21 cellular contexts compared by ENCODE assay signal in the genomic region with DNA sequence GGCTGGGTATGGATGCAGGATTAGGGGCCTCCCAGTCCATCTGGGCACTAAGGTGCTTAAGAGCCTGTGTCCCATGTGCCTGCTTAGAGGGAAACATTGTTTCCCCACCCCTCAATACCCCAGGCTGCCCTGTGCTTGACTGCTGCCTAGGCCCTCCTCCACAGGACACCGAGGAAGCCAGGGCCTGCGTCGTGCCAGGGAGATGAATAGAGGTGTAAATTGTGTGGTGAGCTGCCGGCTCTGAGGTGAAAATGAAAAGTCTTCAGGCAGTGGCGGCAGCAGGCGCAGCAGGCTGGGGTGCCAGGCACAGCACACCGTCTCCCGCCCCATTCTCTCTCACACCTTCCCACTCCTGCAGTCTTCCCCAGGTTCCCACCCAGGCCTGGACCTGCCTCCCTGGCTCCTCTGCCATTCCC. TPM values are rescaled to one million over a fixed set of nuclear protein-coding genes. Genes with fewer than 3 reads are reported as not detected.
DNase-seq lines count a peak whose midpoint lies in the region; ATAC-seq and TF ChIP-seq lines count a peak whose summit lies in the region.
"Had no signal": no experiment of that assay in that cellular context is flagged by ENCODE, and none has a peak within 500 bp of the region (broad histone marks: within the 10 kb centered on the region; RNA-seq: fewer than 3 reads in every experiment).

No MANE protein-coding gene starts in this region.

- no peak overlapping the region for H3K4me3 ChIP-seq in CD8-positive, alpha-beta memory T cell (ENCODE audit: low read length)
- H3K4me3 ChIP-seq in IMR-90 (ENCODE audit: insufficient read depth, low read depth, low read length) (no peak overlapping the region), dorsolateral prefrontal cortex (no peak overlapping the region), upper lobe of right lung (no peak overlapping the region), A673 (ENCODE audit: low read depth, low read length, poor library complexity, severe bottlenecking) (no peak overlapping the region)
- H3K4me3 ChIP-seq: Peyer's patch had no signal

- peaks cover 20% of the 10 kb centered on the region for H3K36me3 ChIP-seq in CD8-positive, alpha-beta memory T cell (ENCODE audit: insufficient read depth, low read length)
- peaks cover 32% of the 10 kb centered on the region for H3K36me3 ChIP-seq in IMR-90 (ENCODE audit: control insufficient read depth, insufficient read depth, low read length)
- H3K36me3 ChIP-seq in upper lobe of right lung = peaks cover 37% of the 10 kb centered on the region
- no peaks in the 10 kb centered on the region for H3K36me3 ChIP-seq in A673 (ENCODE audit: insufficient read depth, low read length, poor library complexity, severe bottlenecking)

- H3K36me3 Mint-ChIP-seq in CD8-positive, alpha-beta memory T cell = peaks cover 4 to 81% (median 8%) of the 10 kb centered on the region in 3 donors
- no peaks in the 10 kb centered on the region for H3K36me3 Mint-ChIP-seq in natural killer cell
- no peaks in the 10 kb centered on the region; the same call in 1 of the 2 replicates for H3K36me3 Mint-ChIP-seq in HFFc6 (ENCODE audit: low read depth)

- TF ChIP-seq CTCF in IMR-90 (conservative IDR thresholded peaks at IDR 0.05; ENCODE audit: low read depth, low read length) (no peak), dorsolateral prefrontal cortex (IDR thresholded peaks at IDR 0.05 in 54 of 56, conservative IDR thresholded peaks at IDR 0.05 in 2 of 56; ENCODE audit: low read depth in 1 of 56, partially characterized antibody in 56 of 56) (no peak), natural killer cell (IDR thresholded peaks at IDR 0.05) (no peak), HFFc6 (IDR thresholded peaks at IDR 0.05) (no peak), upper lobe of right lung (IDR thresholded peaks at IDR 0.05) (no peak), A673 (conservative IDR thresholded peaks at IDR 0.05; ENCODE audit: low read depth, low read length) (no peak)

- H3K79me1 ChIP-seq in IMR-90 (ENCODE audit: low read depth in 1 of 2, low read length in 2 of 2) = peaks cover 0 to 8% of the 10 kb centered on the region in 2 experiments; a peak in 2 of 4 replicates

- dilution Hi-C loops in IMR-90 (cut with HindIII; ENCODE audit: low sequenced_read_pairs, unreplicated experiment) = no loop called here

- peaks cover 1% of the 10 kb centered on the region; the same call in 1 of the 2 replicates for H3K9me1 ChIP-seq in IMR-90 (ENCODE audit: insufficient read depth, low read length)

- POLR2A ChIA-PET in CD8-positive, alpha-beta memory T cell (lab: Charles Lee) = no interaction called here
- POLR2A ChIA-PET in IMR-90 (lab: Charles Lee; ENCODE audit: unreplicated experiment) (no interaction called here), A673 (lab: Charles Lee; ENCODE audit: low non-redundant PET) (no interaction called here)

- H4K5ac ChIP-seq in IMR-90 (ENCODE audit: low read depth, low read length) = no peak overlapping the region

- H3K27ac Mint-ChIP-seq in CD8-positive, alpha-beta memory T cell = peak overlapping the region in 7 of 8 donors; percentile 46 to 95 (median 67)
- H3K27ac Mint-ChIP-seq in natural killer cell = peak overlapping the region; percentile 12 to 46
- H3K27ac Mint-ChIP-seq in HFFc6 = no peak overlapping the region

- no peak for TF ChIP-seq POLR2A in IMR-90 (IDR thresholded peaks at IDR 0.05; ENCODE audit: low read depth, low read length)

- H3K4me3 Mint-ChIP-seq in CD8-positive, alpha-beta memory T cell = peak overlapping the region in 1 of 7 donors; percentile 22
- H3K4me3 Mint-ChIP-seq in natural killer cell (no peak overlapping the region), HFFc6 (no peak overlapping the region)
- H3K4me3 Mint-ChIP-seq: CD4-positive, CD25-positive, alpha-beta regulatory T cell had no signal

- peaks cover 32% of the 10 kb centered on the region for H3K4me1 ChIP-seq in CD8-positive, alpha-beta memory T cell (ENCODE audit: insufficient read depth, low read length)
- H3K4me1 ChIP-seq in IMR-90 (ENCODE audit: control insufficient read depth, insufficient read depth, low read length) (no peaks in the 10 kb centered on the region; the same call in 1 of the 2 replicates), upper lobe of right lung (no peaks in the 10 kb centered on the region), A673 (ENCODE audit: insufficient read depth, low read length, poor library complexity, severe bottlenecking) (no peaks in the 10 kb centered on the region)
- H3K4me1 ChIP-seq: Caco-2, Peyer's patch had no signal

- H3K9me3 Mint-ChIP-seq in CD8-positive, alpha-beta memory T cell = no peaks in the 10 kb centered on the region
- no peaks in the 10 kb centered on the region for H3K9me3 Mint-ChIP-seq in natural killer cell
- no peaks in the 10 kb centered on the region for H3K9me3 Mint-ChIP-seq in HFFc6
- H3K9me3 Mint-ChIP-seq: CD4-positive, CD25-positive, alpha-beta regulatory T cell had no signal

- no TSS peak for BruUV-seq in IMR-90 (replicated peaks; lab: Mats Ljungman, UMichigan)
- no TSS peak for BruUV-seq in A673 (replicated peaks; lab: Mats Ljungman, UMichigan)

- peaks cover 28 to 64% (median 30%) of the 10 kb centered on the region in 3 donors for H3K4me1 Mint-ChIP-seq in CD8-positive, alpha-beta memory T cell
- peaks cover 14 to 47% of the 10 kb centered on the region in 2 donors for H3K4me1 Mint-ChIP-seq in natural killer cell
- peaks cover 16% of the 10 kb centered on the region for H3K4me1 Mint-ChIP-seq in HFFc6 (ENCODE audit: low read depth)

- no peak overlapping the region for H3K18ac ChIP-seq in IMR-90 (ENCODE audit: low read depth, low read length)

- ATAC-seq in IMR-90 (ENCODE audit: low read depth) = no peak
- peak in 2 of 3 donors; percentile 34 to 55 for ATAC-seq in natural killer cell
- ATAC-seq in upper lobe of right lung = no peak
- ATAC-seq in HG02678 (IDR thresholded peaks at IDR 0.05; ENCODE audit: unreplicated experiment) = no peak

- H3K56ac ChIP-seq in IMR-90 (ENCODE audit: extremely low read depth, insufficient read depth, low read length) = no peak overlapping the region

- intact Hi-C loops in IMR-90 (cut with micrococcal nuclease) (no loop called here), dorsolateral prefrontal cortex (cut with DNase I) (no loop called here), natural killer cell (cut with micrococcal nuclease) (no loop called here), upper lobe of right lung (cut with DNase I) (no loop called here), A673 (cut with micrococcal nuclease; ENCODE audit: unreplicated experiment) (no loop called here)

- no peak overlapping the region for H2BK120ac ChIP-seq in IMR-90 (ENCODE audit: low read depth, low read length)

- no peak overlapping the region for H4K8ac ChIP-seq in IMR-90 (ENCODE audit: low read depth in 2 of 2, low read length in 2 of 2)

- H2BK15ac ChIP-seq in IMR-90 (ENCODE audit: low read depth, low read length) = no peak overlapping the region

- no peak overlapping the region for H3K14ac ChIP-seq in IMR-90 (replicated peaks; ENCODE audit: low read depth, low read length)

- CTCF ChIA-PET in CD8-positive, alpha-beta memory T cell (lab: Charles Lee) = interaction anchor here (14.8 kb wide), 1 partner anchor 23 kb away, joined by 210 read pairs; the partner anchor contains the start of gene TEX264
- CTCF ChIA-PET in IMR-90 (lab: Yijun Ruan, JAX) = interaction anchor here (1.6 kb wide), 1 partner anchor 11 kb away, joined by 6 read pairs; no protein-coding TSS in a partner anchor
- CTCF ChIA-PET in A673 (lab: Charles Lee) = interaction anchor here (1.3 kb wide), 1 partner anchor 11 kb away, joined by 6 read pairs; no protein-coding TSS in a partner anchor

- H3K4me2 ChIP-seq in IMR-90 (ENCODE audit: low read depth, low read length) = no peak overlapping the region

- H3K27me3 ChIP-seq in CD8-positive, alpha-beta memory T cell (ENCODE audit: insufficient read depth, low read length, poor library complexity, severe bottlenecking) = no peaks in the 10 kb centered on the region
- H3K27me3 ChIP-seq in IMR-90 (ENCODE audit: control insufficient read depth, insufficient read depth, low read length) = no peaks in the 10 kb centered on the region
- no peaks in the 10 kb centered on the region for H3K27me3 ChIP-seq in dorsolateral prefrontal cortex
- no peaks in the 10 kb centered on the region for H3K27me3 ChIP-seq in upper lobe of right lung
- H3K27me3 ChIP-seq in A673 (replicated peaks; ENCODE audit: insufficient read depth, low read depth, low read length, poor library complexity) = no peaks in the 10 kb centered on the region
- H3K27me3 ChIP-seq: Peyer's patch had no signal

- no peak for TF ChIP-seq RAD21 in IMR-90 (IDR thresholded peaks at IDR 0.05; ENCODE audit: low read length)

- peaks cover 0 to 1% of the 10 kb centered on the region in 2 donors for H3K27me3 Mint-ChIP-seq in CD8-positive, alpha-beta memory T cell
- H3K27me3 Mint-ChIP-seq in natural killer cell (ENCODE audit: low read depth in 2 of 2) (no peaks in the 10 kb centered on the region), HFFc6 (ENCODE audit: insufficient read depth) (peaks cover 2% of the 10 kb centered on the region)
- H3K27me3 Mint-ChIP-seq: CD4-positive, CD25-positive, alpha-beta regulatory T cell had no signal

- H4K91ac ChIP-seq in IMR-90 (ENCODE audit: insufficient read depth, low read depth, low read length) = no peak overlapping the region

- no peak overlapping the region for H2AFZ ChIP-seq in IMR-90 (replicated peaks; ENCODE audit: low read length, poor library complexity)

- H2BK5ac ChIP-seq in IMR-90 (ENCODE audit: low read depth, low read length, poor library complexity, severe bottlenecking) = no peak overlapping the region

- H2BK20ac ChIP-seq in IMR-90 (ENCODE audit: low read depth, low read length) = no peak overlapping the region

- H3K4ac ChIP-seq in IMR-90 (ENCODE audit: low read depth, low read length) = no peak overlapping the region

- DNase-seq in CD8-positive, alpha-beta memory T cell = no peak
- no peak for DNase-seq in IMR-90
- DNase-seq in dorsolateral prefrontal cortex = peak in 4 of 10 donors; percentile 11 to 74 (median 43)
- DNase-seq in natural killer cell = no peak
- no peak for DNase-seq in HFFc6
- DNase-seq in upper lobe of right lung = no peak
- no peak for DNase-seq in A673 (ENCODE audit: low spot score)
- DNase-seq: Caco-2; CD4-positive, CD25-positive, alpha-beta regulatory T cell; DMS153; GOT3; Kasumi-1; NCI-H1417; NCI-H1694 treated with DMSO at 0.1 percent for 48 hours; NCI-H345; NCI-H524; NCI-H774; Peyer's patch had no signal

- no peak overlapping the region for H2AK5ac ChIP-seq in IMR-90 (ENCODE audit: low read depth, low read length)

- no peak overlapping the region for H3K23ac ChIP-seq in IMR-90 (ENCODE audit: low read depth, low read length)

- WGBS in IMR-90 (ENCODE audit: extremely low coverage in 2 of 2, insufficient read length in 1 of 2), 2 experiments = 92% methylated on average over 2 of the region's 8 CpGs; no CpG with 5 or more reads in 1 of the 2 experiments

- no peaks in the 10 kb centered on the region for H3K9me3 ChIP-seq in CD8-positive, alpha-beta memory T cell (ENCODE audit: low read length)
- H3K9me3 ChIP-seq in IMR-90 (ENCODE audit: control insufficient read depth, insufficient read depth, low read length) (no peaks in the 10 kb centered on the region), upper lobe of right lung (no peaks in the 10 kb centered on the region), A673 (ENCODE audit: low read depth, low read length, poor library complexity, severe bottlenecking) (no peaks in the 10 kb centered on the region)
- H3K9me3 ChIP-seq: Caco-2, Peyer's patch had no signal

- in situ Hi-C loops in IMR-90 (cut with MboI; ENCODE audit: low sequenced_read_pairs) = loop anchor here (25.0 kb wide), 1 partner anchor 1081 kb away; the partner anchor contains the start of genes CISH and MAPKAPK3

- peak overlapping the region; percentile 55 for H2AK9ac ChIP-seq in IMR-90 (replicated peaks; ENCODE audit: low read depth, low read length, poor library complexity)

- peaks cover 1% of the 10 kb centered on the region; the same call in 1 of the 2 replicates for H4K20me1 ChIP-seq in IMR-90 (ENCODE audit: insufficient read depth, low read length)

- no peak overlapping the region for H3K9ac ChIP-seq in IMR-90 (ENCODE audit: low read depth, low read length)

- no peak overlapping the region for H3K27ac ChIP-seq in CD8-positive, alpha-beta memory T cell (ENCODE audit: low read depth, low read length)
- H3K27ac ChIP-seq in IMR-90 (ENCODE audit: insufficient read depth, low read length) = no peak overlapping the region
- peak overlapping the region in 43 of 59 donors; percentile 10 to 84 (median 56) for H3K27ac ChIP-seq in dorsolateral prefrontal cortex
- no peak overlapping the region for H3K27ac ChIP-seq in upper lobe of right lung
- no peak overlapping the region for H3K27ac ChIP-seq in A673 (ENCODE audit: low read depth, low read length, poor library complexity, severe bottlenecking)
- H3K27ac ChIP-seq: Peyer's patch had no signal

RNA-seq across cellular contexts. Expression of gene GRM2, which starts 13.9 kb away (rescaled TPM):
- under 1 TPM; 0.59 to 0.62 TPM for total RNA-seq in CD8-positive, alpha-beta memory T cell
- polyA plus RNA-seq in CD8-positive, alpha-beta memory T cell = 0.10 TPM
- total RNA-seq in IMR-90 (2012; rRNA removed) (under 0.01 TPM in 2 replicates), dorsolateral prefrontal cortex (10 to 100 TPM in 119 of 120 experiments, 1 to 10 TPM in 1; 8.1 to 42.6 (median 23.1) TPM), natural killer cell (1 to 10 TPM; 5.6 to 8.0 (median 7.4) TPM), upper lobe of right lung (0.49 TPM), A673 (2021) (2.9 and 5.6 TPM in 2 replicates)
- polyA plus RNA-seq in IMR-90 (2012; rRNA removed) = 0.14 and 0.19 TPM in 2 replicates
- polyA plus RNA-seq in IMR-90 (2012; cell fraction: cytosol; rRNA removed) = 0.13 TPM in 1 of 2 replicates, not detected in the other
- 0.86 and 2.7 TPM in 2 replicates for polyA plus RNA-seq in IMR-90 (2012; cell fraction: nucleus; rRNA removed; ENCODE audit: low replicate concordance)
- total RNA-seq in HFFc6 (2021; fragmentation: NEBNext Ultra II Directional; extraction: Animal tissue kit (Norgen Biotek cat#: 25700)) = under 1 TPM in 1 of 6 experiments, not detected in 5; 0.02 TPM
- total RNA-seq: G401, SK-MEL-5 had no signal

RNA-seq across cellular contexts. Expression of gene TEX264, which starts 21.9 kb away (rescaled TPM):
- total RNA-seq in CD8-positive, alpha-beta memory T cell = 10 to 100 TPM; 48.2 to 52.3 TPM
- 110 TPM for polyA plus RNA-seq in CD8-positive, alpha-beta memory T cell
- total RNA-seq in IMR-90 (2012; rRNA removed) (26.9 and 30.3 TPM in 2 replicates), dorsolateral prefrontal cortex (10 to 100 TPM; 26.0 to 48.6 (median 36.4) TPM), natural killer cell (10 to 100 TPM; 41.1 to 46.8 (median 45.4) TPM), upper lobe of right lung (51.0 TPM), A673 (2021) (21.4 and 23.0 TPM in 2 replicates)
- polyA plus RNA-seq in IMR-90 (2012; rRNA removed) = 45.0 and 49.0 TPM in 2 replicates
- polyA plus RNA-seq in IMR-90 (2012; cell fraction: cytosol; rRNA removed) = 31.4 and 67.7 TPM in 2 replicates
- polyA plus RNA-seq in IMR-90 (2012; cell fraction: nucleus; rRNA removed; ENCODE audit: low replicate concordance) = 46.0 and 57.8 TPM in 2 replicates
- 10 to 100 TPM; 39.2 to 56.3 (median 42.2) TPM for total RNA-seq in HFFc6 (2021; fragmentation: NEBNext Ultra II Directional; extraction: Animal tissue kit (Norgen Biotek cat#: 25700))

Comparison
In these comparisons a context has a peak if more than half of its experiments do, and no peak if none do; other contexts are left out.
1. H3K27ac ChIP-seq: peak in dorsolateral prefrontal cortex (43 of 59); none in CD8-positive, alpha-beta memory T cell (single experiment), IMR-90 (single experiment), upper lobe of right lung (single experiment) and A673 (single experiment).
2. ATAC-seq: peak in natural killer cell (2 of 3); none in IMR-90 (single experiment), upper lobe of right lung (single experiment) and HG02678 (single experiment).